ENCODE assay signal across 8 cellular contexts in genomic region chr10:42552188-42553063, GRCh38.
DNase-seq lines count a peak whose midpoint lies in the region; ATAC-seq and TF ChIP-seq lines count a peak whose summit lies in the region.

No MANE protein-coding gene starts in this region.

- H3K4me3 ChIP-seq in AG09309 (ENCODE audit: control insufficient read depth, low read depth, low read length) = peak overlapping the region; percentile 99

- ATAC-seq in GM19025 (IDR thresholded peaks at IDR 0.05; ENCODE audit: low read depth, unreplicated experiment) = peak; percentile 88
- peak; percentile 91 for ATAC-seq in HG03280 (IDR thresholded peaks at IDR 0.05; ENCODE audit: unreplicated experiment)
- ATAC-seq in central memory CD8-positive, alpha-beta T cell (replicated peaks; ENCODE audit: extremely low read depth, poor library complexity, severe bottlenecking) = peak; percentile 95

- no peaks in the 10 kb centered on the region for H3K9me3 Mint-ChIP-seq in central memory CD8-positive, alpha-beta T cell

- DNase-seq in AG09309 (ENCODE audit: low read depth) = peak; percentile 85
- DNase-seq in NCI-H345 (lab: John Stamatoyannopoulos, UW) = peak; percentile 96
- DNase-seq in activated CD4-positive, CD25-positive, alpha-beta regulatory T cell (lab: John Stamatoyannopoulos, UW) = peak; percentile 87 to 94 (median 88)
- DNase-seq in central memory CD8-positive, alpha-beta T cell (ENCODE audit: low spot score in 2 of 2) = peak; percentile 83 to 85
- DNase-seq in inferior parietal cortex (ENCODE audit: extremely low spot score) = peak; percentile 99
- DNase-seq in smooth muscle cell of the brain vasculature (ENCODE audit: low read depth, low spot score) = peak; percentile 92

- peaks cover 48% of the 10 kb centered on the region for H3K4me1 Mint-ChIP-seq in central memory CD8-positive, alpha-beta T cell

- peak overlapping the region; percentile 99 for H3K4me3 Mint-ChIP-seq in central memory CD8-positive, alpha-beta T cell

- H3K36me3 Mint-ChIP-seq in central memory CD8-positive, alpha-beta T cell (ENCODE audit: insufficient read depth) = peaks cover 10% of the 10 kb centered on the region

- no peaks in the 10 kb centered on the region for H3K27me3 Mint-ChIP-seq in central memory CD8-positive, alpha-beta T cell

- peak overlapping the region; percentile 94 for H3K27ac Mint-ChIP-seq in central memory CD8-positive, alpha-beta T cell (ENCODE audit: low read depth)

- no peak for TF ChIP-seq CTCF in AG09309 (IDR thresholded peaks at IDR 0.05; ENCODE audit: control insufficient read depth, insufficient read depth, low read depth, low read length, missing control alignments)

Comparison
In these comparisons a context has a peak if more than half of its experiments do, and no peak if none do; other contexts are left out.
1. Peak in every context shown above with its lines: DNase-seq, ATAC-seq and H3K4me3 ChIP-seq.